1 cellular context compared by ENCODE assay signal in the genomic region with DNA sequence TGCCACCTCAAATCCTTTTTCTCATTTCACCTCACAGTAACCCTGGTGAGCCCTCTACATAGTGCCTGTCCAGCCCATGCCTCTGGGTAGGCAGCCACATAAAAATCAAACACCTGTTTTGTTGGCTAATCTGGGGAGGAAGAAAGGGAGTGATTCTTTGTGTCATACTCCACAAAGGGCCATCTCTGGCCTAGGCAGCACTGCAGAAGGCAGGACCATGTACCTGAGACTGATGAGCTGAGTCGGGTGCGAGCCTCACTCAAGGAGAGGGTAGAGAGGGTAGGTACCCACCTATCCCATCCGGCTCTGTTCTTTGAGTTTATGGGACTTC.
TF ChIP-seq lines count a peak whose summit lies in the region.

No MANE protein-coding gene starts in this region.

TF ChIP-seq in IMR-90, 13 proteins besides CTCF, POLR2A, EP300 and RAD21:
- TF ChIP-seq RCOR1 (IDR thresholded peaks at IDR 0.05; ENCODE audit: insufficient replicate concordance, low read length) (no peak), USF2 (IDR thresholded peaks at IDR 0.05; ENCODE audit: low read depth, low read length) (no peak), MXI1 (IDR thresholded peaks at IDR 0.05; ENCODE audit: borderline replicate concordance, low read depth, low read length) (no peak)
